ENCODE assay signal across 25 cellular contexts in the genomic region with DNA sequence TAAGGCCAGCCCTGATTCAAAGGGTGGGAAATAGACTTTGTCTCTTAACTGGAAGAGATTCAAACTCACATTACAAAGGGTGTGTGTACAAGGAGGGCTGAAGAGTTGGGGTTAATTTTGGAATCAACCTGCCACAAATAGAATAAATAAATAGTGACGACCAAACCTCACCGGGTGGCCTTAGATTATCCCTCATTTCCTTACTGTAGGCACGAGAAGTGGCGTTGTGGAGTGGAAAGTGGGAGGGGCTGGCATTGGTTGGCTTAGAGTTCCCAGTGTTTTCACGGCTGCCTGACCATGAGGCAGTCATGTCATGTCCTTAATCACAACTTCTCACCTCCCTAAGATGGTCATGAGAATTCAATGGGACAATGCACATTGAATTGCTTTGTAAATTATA. TPM values are rescaled to one million over a fixed set of nuclear protein-coding genes. Genes with fewer than 3 reads are reported as not detected.
"Had no signal": no experiment of that assay in that cellular context is flagged by ENCODE, and none has a peak within 500 bp of the region (broad histone marks: within the 10 kb centered on the region; RNA-seq: fewer than 3 reads in every experiment).

No MANE protein-coding gene starts in this region.

- H3K27me3 Mint-ChIP-seq: activated CD8-positive, alpha-beta T cell treated with anti-CD3 and anti-CD28 coated beads for 36 hours; activated T-helper 17 cell treated with anti-CD3 and anti-CD28 coated beads, Interleukin-2, amount 50 U/mL, for 72 hours; naive thymus-derived CD4-positive, alpha-beta T cell; stimulated activated naive CD8-positive, alpha-beta T cell treated with anti-CD3 and anti-CD28 coated beads, Interleukin-15, amount 100 ng/mL, for 72 hours had no signal

- H3K9me3 Mint-ChIP-seq: type B pancreatic cell had no signal

- H3K27ac Mint-ChIP-seq: activated CD8-positive, alpha-beta T cell treated with anti-CD3 and anti-CD28 coated beads for 36 hours; activated naive CD4-positive, alpha-beta T cell treated with anti-CD3 and anti-CD28 coated beads, Interleukin-2, amount 50 U/mL, for 72 hours; activated T-helper 17 cell treated with anti-CD3 and anti-CD28 coated beads, Interleukin-2, amount 50 U/mL, for 72 hours; naive thymus-derived CD4-positive, alpha-beta T cell; progenitor cell of endocrine pancreas; stimulated activated effector memory CD8-positive, alpha-beta T cell treated with anti-CD3 and anti-CD28 coated beads, Interleukin-12 subunit alpha, Interleukin-12 subunit beta, amount 100 ng/mL, for 72 hours; stimulated activated naive CD8-positive, alpha-beta T cell treated with anti-CD3 and anti-CD28 coated beads, Interleukin-15, amount 100 ng/mL, for 72 hours; type B pancreatic cell had no signal

- H3K4me3 Mint-ChIP-seq: activated CD8-positive, alpha-beta T cell treated with anti-CD3 and anti-CD28 coated beads for 36 hours; activated T-cell treated with anti-CD3 and anti-CD28 coated beads, Interleukin-2, amount 50 U/mL, for 4 hours; activated T-helper 17 cell treated with anti-CD3 and anti-CD28 coated beads, Interleukin-2, amount 50 U/mL, for 72 hours; naive thymus-derived CD4-positive, alpha-beta T cell; stimulated activated effector memory CD8-positive, alpha-beta T cell treated with anti-CD3 and anti-CD28 coated beads, Interleukin-12 subunit alpha, Interleukin-12 subunit beta, amount 100 ng/mL, for 72 hours; stimulated activated naive CD8-positive, alpha-beta T cell treated with anti-CD3 and anti-CD28 coated beads, Interleukin-15, amount 100 ng/mL, for 72 hours; type B pancreatic cell had no signal

- DNase-seq: activated CD4-positive, alpha-beta T cell treated with anti-CD3 and anti-CD28 coated beads, Interleukin-2, amount 50 U/mL, for 1 hour; activated CD4-positive, CD25-positive, alpha-beta regulatory T cell treated with anti-CD3 and anti-CD28 coated beads, Interleukin-2, amount 50 U/mL, for 72 hours; activated CD8-positive, alpha-beta T cell treated with anti-CD3 and anti-CD28 coated beads for 36 hours; activated gamma-delta T cell treated with Interleukin-2 at 50 U/mL for 16 hours; activated T-cell treated with anti-CD3 and anti-CD28 coated beads, Interleukin-2, amount 50 U/mL, for 4 hours; central memory CD4-positive, alpha-beta T cell; foreskin fibroblast; head of caudate nucleus; hippocampal formation; left colon; mammary epithelial cell; naive thymus-derived CD4-positive, alpha-beta T cell; ovary; right lobe of liver; stimulated activated CD4-positive, alpha-beta T cell treated with anti-CD3 and anti-CD28 coated beads, Interleukin-4, amount 100 ng/mL, for 24 hours; stimulated activated naive CD8-positive, alpha-beta T cell treated with anti-CD3 and anti-CD28 coated beads, Interleukin-15, amount 100 ng/mL, for 72 hours; substantia nigra; T1000; uterus had no signal

- ATAC-seq: activated CD8-positive, alpha-beta T cell treated with anti-CD3 and anti-CD28 coated beads for 36 hours; activated T-cell treated with anti-CD3 and anti-CD28 coated beads, Interleukin-2, amount 50 U/mL, for 4 hours; naive thymus-derived CD4-positive, alpha-beta T cell; right lobe of liver; stimulated activated effector memory CD8-positive, alpha-beta T cell treated with anti-CD3 and anti-CD28 coated beads, Interleukin-12 subunit alpha, Interleukin-12 subunit beta, amount 100 ng/mL, for 72 hours; stimulated activated naive CD8-positive, alpha-beta T cell treated with anti-CD3 and anti-CD28 coated beads, Interleukin-15, amount 100 ng/mL, for 72 hours had no signal

- H3K36me3 Mint-ChIP-seq: stimulated activated effector memory CD8-positive, alpha-beta T cell treated with anti-CD3 and anti-CD28 coated beads, Interleukin-12 subunit alpha, Interleukin-12 subunit beta, amount 100 ng/mL, for 72 hours; type B pancreatic cell had no signal

RNA-seq across cellular contexts. Expression of a gene that starts 21.3 kb away (rescaled TPM):
- polyA plus RNA-seq: neural cell had no signal
